Comparison of ENCODE assay signal across 2 cellular contexts in genomic region chr5:90555666-90556065, GRCh38.
TF ChIP-seq lines count a peak whose summit lies in the region.

No MANE protein-coding gene starts in this region.

TF ChIP-seq in HepG2, 621 proteins besides CTCF, POLR2A, EP300 and RAD21:
- TF ChIP-seq ZNF713 (CRISPR knock-in tag; IDR thresholded peaks at IDR 0.05) (no peak), HNRNPK (IDR thresholded peaks at IDR 0.05; ENCODE audit: low read depth, low read length, poor library complexity, severe bottlenecking) (peak; percentile 26), RFXAP (CRISPR knock-in tag; IDR thresholded peaks at IDR 0.05; ENCODE audit: borderline replicate concordance) (no peak), ZNF18 (CRISPR knock-in tag; IDR thresholded peaks at IDR 0.05; ENCODE audit: insufficient replicate concordance) (no peak), ZNF589 (CRISPR knock-in tag; conservative IDR thresholded peaks at IDR 0.05) (no peak), ZNF546 (CRISPR knock-in tag; conservative IDR thresholded peaks at IDR 0.05) (no peak), TGIF2 (CRISPR knock-in tag; IDR thresholded peaks at IDR 0.05) (no peak), ZBTB34 (CRISPR knock-in tag; IDR thresholded peaks at IDR 0.05) (no peak)

TF ChIP-seq in H1, 55 proteins besides CTCF, POLR2A, EP300 and RAD21:
- TF ChIP-seq SUZ12 (IDR thresholded peaks at IDR 0.05; ENCODE audit: low read length) (no peak), CHD7 (IDR thresholded peaks at IDR 0.05; ENCODE audit: insufficient replicate concordance, low read length) (peak; percentile 59), ZNF274 (IDR thresholded peaks at IDR 0.05; ENCODE audit: borderline replicate concordance, extremely low read depth, low read length) (no peak)
